Comparison of ENCODE assay signal across 14 cellular contexts in genomic region chr4:128451270-128451905, GRCh38.
"Had no signal": no experiment of that assay in that cellular context is flagged by ENCODE, and none has a peak within 500 bp of the region (broad histone marks: within the 10 kb centered on the region; RNA-seq: fewer than 3 reads in every experiment).

No MANE protein-coding gene starts in this region.

- ATAC-seq: effector memory CD8-positive, alpha-beta T cell; left ventricle myocardium superior; right cardiac atrium; stimulated activated effector memory CD8-positive, alpha-beta T cell treated with anti-CD3 and anti-CD28 coated beads, Interleukin-12 subunit alpha, Interleukin-12 subunit beta, amount 100 ng/mL, for 72 hours had no signal

- H3K4me3 ChIP-seq: adrenal gland, cardiac muscle cell, smooth muscle cell, testis had no signal

- H3K36me3 ChIP-seq: adrenal gland, cardiac muscle cell, WERI-Rb-1 had no signal

- H3K27ac ChIP-seq: cardiac muscle cell, WERI-Rb-1 had no signal

- H3K27me3 ChIP-seq: adrenal gland, cardiac muscle cell, testis had no signal

- H3K4me2 ChIP-seq: smooth muscle cell had no signal

- DNase-seq: activated CD4-positive, alpha-beta T cell treated with anti-CD3 and anti-CD28 coated beads for 1 hour; activated gamma-delta T cell; adrenal gland; effector memory CD8-positive, alpha-beta T cell; hypothalamus; left ventricle myocardium superior; right cardiac atrium; stimulated activated CD4-positive, alpha-beta T cell treated with anti-CD3 and anti-CD28 coated beads, Interleukin-4, amount 100 ng/mL, for 1 hour; T-helper 2 cell; testis; WERI-Rb-1 had no signal

- H3K9me3 ChIP-seq: adrenal gland, testis had no signal
